Comparison of ENCODE assay signal across 8 cellular contexts in genomic region chr4:53908661-53909078, GRCh38.
DNase-seq lines count a peak whose midpoint lies in the region; FAIRE-seq and TF ChIP-seq lines count a peak whose summit lies in the region.

No MANE protein-coding gene starts in this region.

- H3K4me3 ChIP-seq in OCI-LY7 (ENCODE audit: low read depth, low read length, poor library complexity, severe bottlenecking), result no peak overlapping the region
- peak overlapping the region in 1 of 4 donors; percentile 4 for H3K4me3 ChIP-seq in stomach

- no peak for FAIRE-seq in HTR-8/SVneo (lab: Jason Lieb, UNC)

- no peak for TF ChIP-seq EP300 in stomach (IDR thresholded peaks at IDR 0.05)

- TF ChIP-seq POLR2A in stomach (IDR thresholded peaks at IDR 0.05), result no peak

- TF ChIP-seq CTCF in OCI-LY7 (conservative IDR thresholded peaks at IDR 0.05; ENCODE audit: low read length), result peak; percentile 91
- peak in 5 of 7 experiments; percentile 48 to 84 (median 55) for TF ChIP-seq CTCF in stomach (IDR thresholded peaks at IDR 0.05)

- H3K27ac ChIP-seq in OCI-LY7 (ENCODE audit: low read depth, low read length, poor library complexity, severe bottlenecking) (no peak overlapping the region), stomach (peak overlapping the region in 3 of 5 donors; percentile 13 to 59 (median 39))

- no peaks in the 10 kb centered on the region for H3K9me2 ChIP-seq in OCI-LY7 (ENCODE audit: insufficient read depth, low read length)

- intact Hi-C loops in OCI-LY7 (cut with micrococcal nuclease; ENCODE audit: unreplicated experiment) (loop anchor here (1.0 to 5.0 kb wide), 4 partner anchors 201 to 711 kb away; no protein-coding TSS in a partner anchor), stomach (cut with DNase I; ENCODE audit: low total_unique reads) (no loop called here)

- WGBS in stomach, 5 donors, result 1 to 6% (median 4%) methylated on average over 8 of the region's 8 CpGs

- H3K4me1 ChIP-seq in OCI-LY7 (ENCODE audit: insufficient read depth, low read length, poor library complexity, severe bottlenecking) (peaks cover 21% of the 10 kb centered on the region), stomach (peaks cover 7 to 27% (median 16%) of the 10 kb centered on the region in 4 donors)

- H3K9me3 ChIP-seq in OCI-LY7 (ENCODE audit: low read length) (no peaks in the 10 kb centered on the region), stomach (no peaks in the 10 kb centered on the region)

- H3K79me2 ChIP-seq in OCI-LY7 (ENCODE audit: insufficient read depth, low read depth, low read length), result no peaks in the 10 kb centered on the region

- POLR2A ChIA-PET in OCI-LY7 (lab: Charles Lee), result interaction anchor here (1.0 to 1.8 kb wide), 2 partner anchors 11 to 325 kb away, joined by 4 read pairs; no protein-coding TSS in a partner anchor

- H3K36me3 ChIP-seq in OCI-LY7 (ENCODE audit: insufficient read depth, low read length) (no peaks in the 10 kb centered on the region), stomach (no peaks in the 10 kb centered on the region)

- CTCF ChIA-PET in OCI-LY7 (lab: Charles Lee; ENCODE audit: unreplicated experiment), result interaction anchor here (0.5 to 1.5 kb wide), 4 partner anchors 27 to 325 kb away, joined by 3 to 5 read pairs (median 4); no protein-coding TSS in a partner anchor

- peak overlapping the region; percentile 98 for H2AFZ ChIP-seq in OCI-LY7 (ENCODE audit: low read length)

- H4K20me1 ChIP-seq in OCI-LY7 (ENCODE audit: insufficient read depth, low read length), result no peaks in the 10 kb centered on the region

- H3K4me2 ChIP-seq in OCI-LY7 (ENCODE audit: low read length), result peak overlapping the region; percentile 47

- peaks cover 0 to 64% (median 0%) of the 10 kb centered on the region in 3 donors for H3K27me3 ChIP-seq in stomach

- DNase-seq in NCI-H82 (lab: John Stamatoyannopoulos, UW), result peak; percentile 59
- DNase-seq in NCI-H82 treated with DMSO at 0.1 percent for 48 hours (lab: John Stamatoyannopoulos, UW; ENCODE audit: unreplicated experiment), result no peak
- DNase-seq in HTR-8/SVneo (ENCODE audit: insufficient read length, low spot score), result peak; percentile 42
- DNase-seq in OCI-LY7 (ENCODE audit: low spot score), result peak; percentile 72
- DNase-seq in cerebellar cortex (ENCODE audit: low spot score), result peak; percentile 73
- DNase-seq in kidney tubule cell (ENCODE audit: low spot score), result peak; percentile 88
- DNase-seq in stomach, result peak; percentile 51
- DNase-seq in activated CD8-positive, alpha-beta memory T cell treated with anti-CD3 and anti-CD28 coated beads for 24 hours, result no peak

- BruUV-seq in OCI-LY7 (replicated peaks; lab: Mats Ljungman, UMichigan), result no TSS peak

Comparison
In these comparisons a context has a peak if more than half of its experiments do, and no peak if none do; other contexts are left out.
1. DNase-seq: peak in NCI-H82 (single experiment), HTR-8/SVneo (single experiment), OCI-LY7 (single experiment), cerebellar cortex (single experiment), kidney tubule cell (single experiment) and stomach (single experiment); none in NCI-H82 treated with DMSO at 0.1 percent for 48 hours (single experiment) and activated CD8-positive, alpha-beta memory T cell treated with anti-CD3 and anti-CD28 coated beads for 24 hours (single experiment).